Comparison of ENCODE assay signal across 8 cellular contexts in genomic region chr16:71626018-71626857, GRCh38. TPM values are rescaled to one million over a fixed set of nuclear protein-coding genes. Genes with fewer than 3 reads are reported as not detected.
DNase-seq lines count a peak whose midpoint lies in the region; ATAC-seq, FAIRE-seq and TF ChIP-seq lines count a peak whose summit lies in the region.

TSS of gene MARVELD3 (plus strand) at chr16:71626184. CDS start at chr16:71626230, 46 bp downstream.

- H3K27me3 Mint-ChIP-seq in osteocyte (ENCODE audit: unreplicated experiment) = peaks cover 6% of the 10 kb centered on the region

- no peak within 1 kb of the TSS for H3K27ac ChIP-seq in SJCRH30

- H3K4me1 ChIP-seq in SJCRH30 = peaks cover 15% of the 10 kb centered on the region

- DNase-seq in AG09309 (ENCODE audit: low read depth) = no peak
- peak; percentile 36 for DNase-seq in HTR-8/SVneo (ENCODE audit: insufficient read length, low spot score)
- DNase-seq in activated CD4-positive, alpha-beta T cell treated with anti-CD3 and anti-CD28 coated beads, Interleukin-2, amount 50 U/mL, for 1 hour = peak; percentile 38
- DNase-seq in osteocyte (ENCODE audit: extremely low spot score, unreplicated experiment) = no peak
- DNase-seq in UCSD-AML1 (lab: John Stamatoyannopoulos, UW; ENCODE audit: unreplicated experiment) = no peak
- no peak for DNase-seq in urothelium cell line (ENCODE audit: low spot score)
- no peak for DNase-seq in SJCRH30

- peak within 1 kb of the TSS; percentile 55 for H3K4me3 Mint-ChIP-seq in osteocyte (ENCODE audit: unreplicated experiment)

- no peaks in the 10 kb centered on the region for H3K36me3 ChIP-seq in SJCRH30

- no peaks in the 10 kb centered on the region for H3K36me3 Mint-ChIP-seq in osteocyte (ENCODE audit: unreplicated experiment)

- peak within 1 kb of the TSS; percentile 24 for H3K4me3 ChIP-seq in AG09309 (ENCODE audit: control insufficient read depth, low read depth, low read length)
- no peak within 1 kb of the TSS for H3K4me3 ChIP-seq in SJCRH30

- no peak for FAIRE-seq in HTR-8/SVneo (lab: Jason Lieb, UNC)
- no peak for FAIRE-seq in urothelium cell line (lab: Jason Lieb, UNC)

- no peaks in the 10 kb centered on the region for H3K27me3 ChIP-seq in SJCRH30

- H3K9me3 ChIP-seq in SJCRH30 (replicated peaks) = no peaks in the 10 kb centered on the region

- TF ChIP-seq CTCF in AG09309 (IDR thresholded peaks at IDR 0.05; ENCODE audit: control insufficient read depth, insufficient read depth, low read depth, low read length, missing control alignments) (no peak), osteocyte (IDR thresholded peaks at IDR 0.05) (no peak)

- H3K4me1 Mint-ChIP-seq in osteocyte (ENCODE audit: unreplicated experiment) = peaks cover 15% of the 10 kb centered on the region

- no peak within 1 kb of the TSS for H3K27ac Mint-ChIP-seq in osteocyte (ENCODE audit: unreplicated experiment)

- peak; percentile 31 for ATAC-seq in esophagus mucosa

- no peaks in the 10 kb centered on the region for H3K9me3 Mint-ChIP-seq in osteocyte (ENCODE audit: unreplicated experiment)

RNA-seq across cellular contexts. Expression of gene MARVELD3, which starts in this region (rescaled TPM):
- total RNA-seq in esophagus mucosa (3.6 TPM), osteocyte (0.24 TPM in 1 of 2 replicates, not detected in the other)
- total RNA-seq in SJCRH30 (2014; rRNA removed; shearing (Covaris generic)) = 0.22 and 0.23 TPM in 2 replicates

Comparison
In these comparisons a context has a peak if more than half of its experiments do, and no peak if none do; other contexts are left out.
1. DNase-seq: peak in HTR-8/SVneo (single experiment) and activated CD4-positive, alpha-beta T cell treated with anti-CD3 and anti-CD28 coated beads, Interleukin-2, amount 50 U/mL, for 1 hour (single experiment); none in AG09309 (single experiment), osteocyte (single experiment), UCSD-AML1 (single experiment), urothelium cell line (single experiment) and SJCRH30 (0 of 2).